11 cellular contexts compared by ENCODE assay signal in genomic region chr15:45333550-45333949, GRCh38. TPM values are rescaled to one million over a fixed set of nuclear protein-coding genes. Genes with fewer than 3 reads are reported as not detected.
DNase-seq lines count a peak whose midpoint lies in the region; ATAC-seq and TF ChIP-seq lines count a peak whose summit lies in the region.
"Had no signal": no experiment of that assay in that cellular context is flagged by ENCODE, and none has a peak within 500 bp of the region (broad histone marks: within the 10 kb centered on the region; RNA-seq: fewer than 3 reads in every experiment).

No MANE protein-coding gene starts in this region.

- WGBS in SK-N-SH (ENCODE audit: low lambda C conversion rate): 47% methylated on average over 3 of the region's 3 CpGs

- H3K36me3 ChIP-seq in SK-N-SH (replicated peaks in 1 of 2; ENCODE audit: control insufficient read depth in 1 of 2, insufficient read depth in 2 of 2, low read length in 1 of 2) (no peaks in the 10 kb centered on the region), cardiac muscle cell (no peaks in the 10 kb centered on the region)

- TF ChIP-seq CTCF in SK-N-SH (IDR thresholded peaks at IDR 0.05) (no peak), cardiac muscle cell (IDR thresholded peaks at IDR 0.05; ENCODE audit: low read depth, low read length) (no peak)

- H3K27ac ChIP-seq in SK-N-SH (ENCODE audit: low read depth in 2 of 2, low read length in 1 of 2): no peak overlapping the region
- H3K27ac ChIP-seq in cardiac muscle cell: no peak overlapping the region
- H3K27ac ChIP-seq: KMS-11 had no signal

- H3K9me2 ChIP-seq in SK-N-SH: no peaks in the 10 kb centered on the region

- H3K79me2 ChIP-seq in SK-N-SH (ENCODE audit: insufficient read depth): no peaks in the 10 kb centered on the region

- H4K20me1 ChIP-seq in SK-N-SH (ENCODE audit: insufficient read depth): no peaks in the 10 kb centered on the region

- H3K4me2 ChIP-seq in SK-N-SH: no peak overlapping the region
- H3K4me2 ChIP-seq: KMS-11 had no signal

- H3F3A ChIP-seq in SK-N-SH (replicated peaks; ENCODE audit: insufficient read depth): no peaks in the 10 kb centered on the region

- POLR2A ChIA-PET in SK-N-SH (lab: Yijun Ruan, JAX): no interaction called here

- H3K4me3 ChIP-seq in SK-N-SH (ENCODE audit: low read depth in 2 of 2, low read length in 1 of 2) (no peak overlapping the region), cardiac muscle cell (no peak overlapping the region), skeletal muscle cell (ENCODE audit: low read depth, low read length) (no peak overlapping the region)

- H3K9me3 ChIP-seq in SK-N-SH (no peaks in the 10 kb centered on the region), cardiac muscle cell (ENCODE audit: low read depth) (no peaks in the 10 kb centered on the region)

- CTCF ChIA-PET in SK-N-SH (lab: Yijun Ruan, JAX): interaction anchor here (1.2 kb wide), 1 partner anchor 215 kb away, joined by 3 read pairs; no protein-coding TSS in a partner anchor

- TF ChIP-seq EP300 in SK-N-SH (IDR thresholded peaks at IDR 0.05; ENCODE audit: borderline replicate concordance in 1 of 2, low read depth in 1 of 2, low read length in 1 of 2): no peak

- H3K27me3 ChIP-seq in SK-N-SH (ENCODE audit: insufficient read depth) (no peaks in the 10 kb centered on the region), cardiac muscle cell (no peaks in the 10 kb centered on the region)

- no peak overlapping the region for H2AFZ ChIP-seq in SK-N-SH (ENCODE audit: low read depth)

- DNase-seq in HS-27A (ENCODE audit: low read depth): peak; percentile 2
- DNase-seq in SK-N-SH: peak; percentile 59
- peak; percentile 21 to 77 for DNase-seq in cardiac muscle cell (ENCODE audit: low read depth in 1 of 2, low spot score in 1 of 2)
- DNase-seq in skeletal muscle cell (ENCODE audit: low read depth): peak; percentile 15
- DNase-seq in stimulated activated naive CD8-positive, alpha-beta T cell treated with anti-CD3 and anti-CD28 coated beads, Interleukin-15, Interleukin-2, amounts not matched to agents 100 U/mL and 50 U/mL, for 24 hours: no peak
- no peak for DNase-seq in iPS-NIHi11 (ENCODE audit: low spot score)
- no peak for DNase-seq in GM19240 (ENCODE audit: insufficient read length, low spot score)
- DNase-seq: effector CD8-positive, alpha-beta T cell; SHP77; stimulated activated CD4-positive, alpha-beta T cell treated with anti-CD3 and anti-CD28 coated beads, Interleukin-4, amount 100 ng/mL, for 1 hour had no signal

- no peak for TF ChIP-seq RAD21 in SK-N-SH (IDR thresholded peaks at IDR 0.05; ENCODE audit: low read length)

- ATAC-seq in stimulated activated naive CD8-positive, alpha-beta T cell treated with anti-CD3 and anti-CD28 coated beads, Interleukin-15, Interleukin-2, amounts not matched to agents 100 U/mL and 50 U/mL, for 24 hours: no peak

- H3K4me1 ChIP-seq in SK-N-SH (ENCODE audit: control insufficient read depth in 1 of 2, insufficient read depth in 2 of 2, low read depth in 1 of 2, low read length in 1 of 2) (peaks cover 0 to 3% of the 10 kb centered on the region in 2 experiments; a peak in 1 of 4 replicates), cardiac muscle cell (ENCODE audit: low read depth) (no peaks in the 10 kb centered on the region)

- no peak overlapping the region for H3K9ac ChIP-seq in SK-N-SH
- H3K9ac ChIP-seq: KMS-11 had no signal

TF ChIP-seq in SK-N-SH, 30 proteins besides CTCF, POLR2A, EP300 and RAD21:
- TF ChIP-seq ELF1 (IDR thresholded peaks at IDR 0.05): no peak
- TF ChIP-seq MEF2A (IDR thresholded peaks at IDR 0.05; ENCODE audit: borderline replicate concordance, low read depth): no peak
- no peak for TF ChIP-seq TCF12 (IDR thresholded peaks at IDR 0.05)
- TF ChIP-seq, protein P1, sequence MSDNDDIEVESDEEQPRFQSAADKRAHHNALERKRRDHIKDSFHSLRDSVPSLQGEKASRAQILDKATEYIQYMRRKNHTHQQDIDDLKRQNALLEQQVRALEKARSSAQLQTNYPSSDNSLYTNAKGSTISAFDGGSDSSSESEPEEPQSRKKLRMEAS (IDR thresholded peaks at IDR 0.05; ENCODE audit: low read depth): no peak
- TF ChIP-seq RXRA (IDR thresholded peaks at IDR 0.05; ENCODE audit: borderline replicate concordance, low read depth): no peak
- no peak for TF ChIP-seq NRF1 (IDR thresholded peaks at IDR 0.05; ENCODE audit: low read depth, low read length)

RNA-seq across cellular contexts. Expression of gene GATM, which starts 44.8 kb away (rescaled TPM):
- 0.54 and 0.58 TPM in 2 replicates for polyA plus RNA-seq in SK-N-SH (2012; rRNA removed)
- 0.54 and 0.60 TPM in 2 replicates for polyA plus RNA-seq in SK-N-SH (2012; cell fraction: cytosol; rRNA removed)
- polyA plus RNA-seq in SK-N-SH (2012; cell fraction: nucleus; rRNA removed): 0.41 and 0.76 TPM in 2 replicates
- 50.0 and 76.5 TPM in 2 replicates for total RNA-seq in cardiac muscle cell
- polyA plus RNA-seq in cardiac muscle cell: 25.6 and 39.7 TPM in 2 replicates

Comparison
In these comparisons a context has a peak if more than half of its experiments do, and no peak if none do; other contexts are left out.
1. DNase-seq: peak in HS-27A (single experiment), SK-N-SH (single experiment), cardiac muscle cell (2 of 2) and skeletal muscle cell (single experiment); none in stimulated activated naive CD8-positive, alpha-beta T cell treated with anti-CD3 and anti-CD28 coated beads, Interleukin-15, Interleukin-2, amounts not matched to agents 100 U/mL and 50 U/mL, for 24 hours (single experiment), iPS-NIHi11 (single experiment) and GM19240 (single experiment).
2. RNA of gene GATM, which starts 44.8 kb away (polyA plus RNA-seq): 25.6 to 39.7 TPM in cardiac muscle cell; 0.41 to 0.76 TPM in SK-N-SH; every median in the first group is over 10 times any median in the second.